ENCODE assay signal across 14 cellular contexts in the genomic region with DNA sequence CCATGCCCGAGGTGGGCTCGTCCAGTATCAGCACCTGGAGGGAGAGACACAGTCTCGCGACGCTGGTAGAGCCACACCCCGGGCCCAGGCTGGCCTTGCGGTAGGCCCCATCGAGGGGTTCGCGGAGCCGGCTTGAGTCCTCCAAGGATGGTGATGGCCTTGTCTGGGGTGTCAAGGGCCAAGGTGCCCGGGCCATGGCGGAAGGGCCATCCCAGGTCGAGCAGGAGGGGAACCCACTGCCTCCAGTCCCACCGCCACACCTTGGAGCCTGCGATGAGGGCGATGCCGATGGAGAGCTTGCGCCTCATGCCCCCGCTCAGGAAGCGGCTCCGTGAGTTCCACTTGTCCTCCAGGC. TPM values are rescaled to one million over a fixed set of nuclear protein-coding genes. Genes with fewer than 3 reads are reported as not detected.
DNase-seq lines count a peak whose midpoint lies in the region; TF ChIP-seq lines count a peak whose summit lies in the region.
"Had no signal": no experiment of that assay in that cellular context is flagged by ENCODE, and none has a peak within 500 bp of the region (broad histone marks: within the 10 kb centered on the region; RNA-seq: fewer than 3 reads in every experiment).

No MANE protein-coding gene starts in this region.

- intact Hi-C loops in posterior vena cava (cut with DNase I), result no loop called here
- intact Hi-C loops in Calu3 (cut with micrococcal nuclease; ENCODE audit: unreplicated experiment), result no loop called here

- H3K4me3 Mint-ChIP-seq in Calu3 (ENCODE audit: low read depth, unreplicated experiment), result no peak overlapping the region
- H3K4me3 Mint-ChIP-seq: CD4-positive, CD25-positive, alpha-beta regulatory T cell; CD8-positive, alpha-beta memory T cell; HFFc6 had no signal

- no peaks in the 10 kb centered on the region for H3F3A ChIP-seq in Loucy (ENCODE audit: low read depth)

- H3K4me1 Mint-ChIP-seq in Calu3 (ENCODE audit: low read depth, unreplicated experiment), result no peaks in the 10 kb centered on the region
- H3K4me1 Mint-ChIP-seq: CD4-positive, CD25-positive, alpha-beta regulatory T cell; CD8-positive, alpha-beta memory T cell had no signal

- no peaks in the 10 kb centered on the region for H4K20me1 ChIP-seq in Loucy (ENCODE audit: insufficient read depth, low read length, poor library complexity, severe bottlenecking)

- H3K9me3 Mint-ChIP-seq in Calu3 (ENCODE audit: low read depth, unreplicated experiment), result no peaks in the 10 kb centered on the region
- H3K9me3 Mint-ChIP-seq: CD4-positive, CD25-positive, alpha-beta regulatory T cell; CD8-positive, alpha-beta memory T cell; HFFc6 had no signal

- H2AFZ ChIP-seq in Loucy (ENCODE audit: low read length), result peak overlapping the region; percentile 81; the same call in 1 of the 2 replicates

- DNase-seq in H7, result peak; percentile 46
- DNase-seq in islet precursor cell, result peak; percentile 47
- peak; percentile 80 for DNase-seq in posterior vena cava (ENCODE audit: low spot score)
- no peak for DNase-seq in NCI-H82 (lab: John Stamatoyannopoulos, UW)
- DNase-seq in Calu3, result no peak
- no peak for DNase-seq in NCI-H774 (lab: John Stamatoyannopoulos, UW)
- DNase-seq: ACHN; BE2C; C1 segment of cervical spinal cord; CD4-positive, CD25-positive, alpha-beta regulatory T cell; COR-L47 had no signal

- BruUV-seq in Calu3 (replicated peaks; lab: Mats Ljungman, UMichigan), result no TSS peak

- peaks cover 13% of the 10 kb centered on the region for H3K4me1 ChIP-seq in Loucy (ENCODE audit: insufficient read depth, low read length, poor library complexity, severe bottlenecking)
- H3K4me1 ChIP-seq: BE2C had no signal

- no peaks in the 10 kb centered on the region for H3K36me3 Mint-ChIP-seq in Calu3 (ENCODE audit: insufficient read depth, unreplicated experiment)
- H3K36me3 Mint-ChIP-seq: CD4-positive, CD25-positive, alpha-beta regulatory T cell had no signal

- H3K27me3 Mint-ChIP-seq in Calu3 (ENCODE audit: unreplicated experiment), result no peaks in the 10 kb centered on the region
- H3K27me3 Mint-ChIP-seq: CD4-positive, CD25-positive, alpha-beta regulatory T cell had no signal

- H3K9me2 ChIP-seq in Loucy (replicated peaks; ENCODE audit: low read depth, low read length), result no peaks in the 10 kb centered on the region

- CTCF ChIA-PET in Calu3 (lab: Charles Lee), result no interaction called here

- no peaks in the 10 kb centered on the region for H3K9me3 ChIP-seq in Loucy (ENCODE audit: insufficient read depth, low read depth, low read length)
- H3K9me3 ChIP-seq: BE2C had no signal

- H3K36me3 ChIP-seq in H7 (replicated peaks; ENCODE audit: control insufficient read depth, insufficient read depth, low read length), result no peaks in the 10 kb centered on the region
- H3K36me3 ChIP-seq in Loucy (ENCODE audit: insufficient read depth, low read length), result no peaks in the 10 kb centered on the region

- no peaks in the 10 kb centered on the region for H3K79me2 ChIP-seq in Loucy (ENCODE audit: insufficient read depth, low read length)

- H3K27me3 ChIP-seq in H7 (ENCODE audit: control insufficient read depth, insufficient read depth, low read length) (no peaks in the 10 kb centered on the region), Loucy (ENCODE audit: insufficient read depth, low read length, poor library complexity, severe bottlenecking) (no peaks in the 10 kb centered on the region)
- H3K27me3 ChIP-seq: BE2C had no signal

- peak overlapping the region; percentile 41 for H3K9ac ChIP-seq in Loucy (ENCODE audit: low read depth, low read length, poor library complexity, severe bottlenecking)

- no peak for TF ChIP-seq CTCF in Loucy (conservative IDR thresholded peaks at IDR 0.05; ENCODE audit: low read length)
- no peak for TF ChIP-seq CTCF in Calu3 (IDR thresholded peaks at IDR 0.05; ENCODE audit: unreplicated experiment)

- no peak overlapping the region for H3K4me3 ChIP-seq in H7 (ENCODE audit: insufficient read depth, low read depth, low read length)
- H3K4me3 ChIP-seq in Loucy (ENCODE audit: low read length, poor library complexity, severe bottlenecking), result no peak overlapping the region

- H3K4me2 ChIP-seq in Loucy (ENCODE audit: low read depth, low read length, poor library complexity, severe bottlenecking), result peak overlapping the region; percentile 45

- H3K27ac Mint-ChIP-seq in Calu3 (ENCODE audit: unreplicated experiment), result no peak overlapping the region
- H3K27ac Mint-ChIP-seq: CD4-positive, CD25-positive, alpha-beta regulatory T cell; HFFc6 had no signal

RNA-seq across cellular contexts. Expression of gene RNPS1, which starts 29.6 kb away (rescaled TPM):
- 282 and 306 TPM in 2 replicates for total RNA-seq in H7 (2014; rRNA removed; shearing (Covaris generic))
- total RNA-seq in posterior vena cava, result 100 to 1,000 TPM in 1 of 2 donors, 10 to 100 TPM in 1; 84.9 to 101 TPM
- total RNA-seq in Calu3 (2022), result 287 and 301 TPM in 2 replicates

RNA-seq across cellular contexts. Expression of gene ABCA3, which starts 43.0 kb away (rescaled TPM):
- 6.2 and 6.6 TPM in 2 replicates for total RNA-seq in H7 (2014; rRNA removed; shearing (Covaris generic))
- total RNA-seq in posterior vena cava (10 to 100 TPM in 1 of 2 donors, 1 to 10 TPM in 1; 9.6 to 16.6 TPM), Calu3 (2022) (7.6 and 9.6 TPM in 2 replicates)

RNA-seq across cellular contexts. Expression of gene ECI1, which starts 46.1 kb away (rescaled TPM):
- total RNA-seq in H7 (2014; rRNA removed; shearing (Covaris generic)), result 115 and 122 TPM in 2 replicates
- 10 to 100 TPM; 30.2 to 31.9 TPM for total RNA-seq in posterior vena cava
- total RNA-seq in Calu3 (2022), result 85.7 and 87.5 TPM in 2 replicates

Comparison
In these comparisons a context has a peak if more than half of its experiments do, and no peak if none do; other contexts are left out.
1. DNase-seq: peak in H7 (single experiment), islet precursor cell (single experiment) and posterior vena cava (single experiment); none in NCI-H82 (single experiment), Calu3 (single experiment) and NCI-H774 (single experiment).